In the genomic region with DNA sequence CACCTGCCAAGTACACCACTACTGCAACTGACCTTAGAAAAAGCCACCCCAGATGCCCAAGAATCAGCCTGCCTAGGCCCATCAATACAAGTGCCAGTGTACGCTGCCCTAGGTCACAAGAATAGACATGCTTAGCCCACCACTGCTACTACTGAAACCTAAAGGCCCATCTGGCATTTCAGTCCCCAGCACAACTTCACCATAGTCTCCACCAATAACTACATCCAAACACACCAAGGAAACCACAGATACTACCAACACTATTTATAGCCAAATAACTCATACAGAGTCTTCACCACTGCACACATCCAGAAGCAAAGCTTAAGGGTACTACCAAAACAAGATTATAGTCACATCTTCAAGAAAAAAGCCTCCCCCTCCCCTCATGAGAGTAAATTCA, we compare ENCODE assay signal across 12 cellular contexts. TPM values are rescaled to one million over a fixed set of nuclear protein-coding genes. Genes with fewer than 3 reads are reported as not detected.
DNase-seq lines count a peak whose midpoint lies in the region; ATAC-seq, FAIRE-seq and TF ChIP-seq lines count a peak whose summit lies in the region.
"Had no signal": no experiment of that assay in that cellular context is flagged by ENCODE, and none has a peak within 500 bp of the region (broad histone marks: within the 10 kb centered on the region; RNA-seq: fewer than 3 reads in every experiment).

No MANE protein-coding gene starts in this region.

- DNase-seq in frontal cortex (ENCODE audit: low spot score in 2 of 2) (no peak), coronary artery (ENCODE audit: low spot score) (no peak)
- DNase-seq: activated CD8-positive, alpha-beta T cell treated with anti-CD3 and anti-CD28 coated beads, Interleukin-2, amount 10 ng/mL, durations not matched to agents 7 days and 5 days; DMS 273 treated with DMSO at 0.1 percent for 48 hours; gastrocnemius medialis had no signal

- TF ChIP-seq CTCF in coronary artery (IDR thresholded peaks at IDR 0.05), result no peak

- peak overlapping the region in 1 of 4 donors; percentile 60 for H3K4me3 Mint-ChIP-seq in IgD-negative memory B cell
- no peak overlapping the region for H3K4me3 Mint-ChIP-seq in stimulated activated memory B cell treated with anti-CD40 and anti-IgM and Interleukin-4, amounts not matched to agents 10 μg/mL and 1 μg/mL and 100 μg/mL, for 72 hours
- H3K4me3 Mint-ChIP-seq: activated CD8-positive, alpha-beta T cell treated with anti-CD3 and anti-CD28 coated beads, Interleukin-2, amount 10 ng/mL, durations not matched to agents 7 days and 5 days; stimulated activated effector memory CD8-positive, alpha-beta T cell treated with anti-CD3 and anti-CD28 coated beads, Interleukin-12 subunit alpha, Interleukin-12 subunit beta, amount 100 ng/mL, for 72 hours; T-helper 1 cell treated with Interleukin-12 subunit alpha and Interleukin-12 subunit beta and Interleukin-4 antibody, amounts not matched to agents 30 μg/mL and 1 μg/mL, for 36 hours had no signal

- peaks cover 8 to 11% (median 9%) of the 10 kb centered on the region in 3 donors for H3K4me1 Mint-ChIP-seq in IgD-negative memory B cell
- peaks cover 10% of the 10 kb centered on the region for H3K4me1 Mint-ChIP-seq in stimulated activated memory B cell treated with anti-CD40 and anti-IgM and Interleukin-4, amounts not matched to agents 10 μg/mL and 1 μg/mL and 100 μg/mL, for 72 hours

- peaks cover 3 to 30% (median 16%) of the 10 kb centered on the region in 3 donors for H3K9me3 Mint-ChIP-seq in IgD-negative memory B cell
- peaks cover 8% of the 10 kb centered on the region for H3K9me3 Mint-ChIP-seq in stimulated activated memory B cell treated with anti-CD40 and anti-IgM and Interleukin-4, amounts not matched to agents 10 μg/mL and 1 μg/mL and 100 μg/mL, for 72 hours
- H3K9me3 Mint-ChIP-seq: stimulated activated effector memory CD8-positive, alpha-beta T cell treated with anti-CD3 and anti-CD28 coated beads, Interleukin-12 subunit alpha, Interleukin-12 subunit beta, amount 100 ng/mL, for 72 hours had no signal

- no peak overlapping the region for H3K27ac ChIP-seq in coronary artery
- H3K27ac ChIP-seq: gastrocnemius medialis had no signal

- H3K4me3 ChIP-seq in coronary artery, result no peak overlapping the region
- H3K4me3 ChIP-seq: gastrocnemius medialis had no signal

- ATAC-seq in GM19328 (IDR thresholded peaks at IDR 0.05; ENCODE audit: unreplicated experiment), result peak; percentile 55
- ATAC-seq in HG02678 (IDR thresholded peaks at IDR 0.05; ENCODE audit: unreplicated experiment), result peak; percentile 77
- peak; percentile 54 for ATAC-seq in stimulated activated memory B cell treated with anti-CD40 and anti-IgM and Interleukin-4, amounts not matched to agents 10 μg/mL and 1 μg/mL and 100 μg/mL, for 72 hours
- no peak for ATAC-seq in HG02938 (IDR thresholded peaks at IDR 0.05; ENCODE audit: unreplicated experiment)
- ATAC-seq: activated CD8-positive, alpha-beta T cell treated with anti-CD3 and anti-CD28 coated beads, Interleukin-2, amount 10 ng/mL, durations not matched to agents 7 days and 5 days; gastrocnemius medialis; stimulated activated effector memory CD8-positive, alpha-beta T cell treated with anti-CD3 and anti-CD28 coated beads, Interleukin-12 subunit alpha, Interleukin-12 subunit beta, amount 100 ng/mL, for 72 hours had no signal

- H3K27ac Mint-ChIP-seq in IgD-negative memory B cell, result peak overlapping the region in 2 of 3 donors; percentile 8 to 23
- no peak overlapping the region for H3K27ac Mint-ChIP-seq in stimulated activated memory B cell treated with anti-CD40 and anti-IgM and Interleukin-4, amounts not matched to agents 10 μg/mL and 1 μg/mL and 100 μg/mL, for 72 hours
- H3K27ac Mint-ChIP-seq: activated CD8-positive, alpha-beta T cell treated with anti-CD3 and anti-CD28 coated beads, Interleukin-2, amount 10 ng/mL, durations not matched to agents 7 days and 5 days; stimulated activated effector memory CD8-positive, alpha-beta T cell treated with anti-CD3 and anti-CD28 coated beads, Interleukin-12 subunit alpha, Interleukin-12 subunit beta, amount 100 ng/mL, for 72 hours; T-helper 1 cell treated with Interleukin-12 subunit alpha and Interleukin-12 subunit beta and Interleukin-4 antibody, amounts not matched to agents 30 μg/mL and 1 μg/mL, for 36 hours had no signal

- peaks cover 11% of the 10 kb centered on the region for H3K27me3 Mint-ChIP-seq in IgD-negative memory B cell
- H3K27me3 Mint-ChIP-seq in stimulated activated memory B cell treated with anti-CD40 and anti-IgM and Interleukin-4, amounts not matched to agents 10 μg/mL and 1 μg/mL and 100 μg/mL, for 72 hours, result peaks cover 16% of the 10 kb centered on the region

- FAIRE-seq in frontal cortex (lab: Jason Lieb, UNC), result no peak

- peaks cover 2% of the 10 kb centered on the region for H3K36me3 Mint-ChIP-seq in IgD-negative memory B cell
- no peaks in the 10 kb centered on the region for H3K36me3 Mint-ChIP-seq in stimulated activated memory B cell treated with anti-CD40 and anti-IgM and Interleukin-4, amounts not matched to agents 10 μg/mL and 1 μg/mL and 100 μg/mL, for 72 hours
- H3K36me3 Mint-ChIP-seq: stimulated activated effector memory CD8-positive, alpha-beta T cell treated with anti-CD3 and anti-CD28 coated beads, Interleukin-12 subunit alpha, Interleukin-12 subunit beta, amount 100 ng/mL, for 72 hours had no signal

RNA-seq across cellular contexts. Expression of gene TREML4, which starts 28.2 kb away (rescaled TPM):
- polyA plus RNA-seq in IgD-negative memory B cell, result 2.2 TPM
- total RNA-seq in frontal cortex, result not detected
- total RNA-seq: activated CD8-positive, alpha-beta T cell treated with anti-CD3 and anti-CD28 coated beads, Interleukin-2, amount 10 ng/mL, durations not matched to agents 7 days and 5 days; gastrocnemius medialis had no signal

RNA-seq across cellular contexts. Expression of gene TREM1, which starts 30.1 kb away (rescaled TPM):
- polyA plus RNA-seq in IgD-negative memory B cell, result 0.58 TPM
- total RNA-seq in frontal cortex, result not detected
- total RNA-seq: activated CD8-positive, alpha-beta T cell treated with anti-CD3 and anti-CD28 coated beads, Interleukin-2, amount 10 ng/mL, durations not matched to agents 7 days and 5 days had no signal

RNA-seq across cellular contexts. Expression of gene TREML2, which starts 55.4 kb away (rescaled TPM):
- 12.4 TPM for polyA plus RNA-seq in IgD-negative memory B cell
- under 0.01 TPM for total RNA-seq in frontal cortex
